ENCODE assay signal across 11 cellular contexts in the genomic region with DNA sequence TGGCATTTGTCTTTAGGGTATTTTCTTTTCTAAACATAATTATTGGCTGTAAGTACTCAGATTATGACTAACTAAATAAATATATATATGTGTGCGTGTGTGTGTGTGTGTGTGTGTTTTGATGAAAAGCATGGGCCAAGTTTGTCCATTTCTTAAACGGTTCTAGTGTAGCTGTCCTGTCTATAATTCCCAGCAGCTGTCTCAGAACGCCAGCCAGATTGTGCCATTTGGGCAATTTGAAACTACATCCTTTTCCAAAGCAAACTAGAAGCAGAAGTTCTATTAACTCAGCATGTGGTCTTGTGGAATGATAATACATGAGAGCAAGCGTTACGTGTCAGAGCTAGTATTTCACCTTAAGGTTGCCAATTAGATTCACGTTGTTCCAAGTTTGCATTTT. TPM values are rescaled to one million over a fixed set of nuclear protein-coding genes. Genes with fewer than 3 reads are reported as not detected.
A peak's percentile ranks its signal among the peaks of the same experiment; 100 is the strongest.
DNase-seq lines count a peak whose midpoint lies in the region; TF ChIP-seq lines count a peak whose summit lies in the region.
"Had no signal": no experiment of that assay in that cellular context is flagged by ENCODE, and none has a peak within 500 bp of the region (broad histone marks: within the 10 kb centered on the region; RNA-seq: fewer than 3 reads in every experiment).

No MANE protein-coding gene starts in this region.

- intact Hi-C loops in posterior cingulate gyrus (cut with DNase I): no loop called here
- intact Hi-C loops in CD4-positive, alpha-beta memory T cell (cut with micrococcal nuclease): no loop called here

- H3K4me3 ChIP-seq in HEK293 (ENCODE audit: low read depth, low read length): no peak overlapping the region
- peak overlapping the region; percentile 87 for H3K4me3 ChIP-seq in SK-N-MC
- peak overlapping the region; percentile 40 for H3K4me3 ChIP-seq in skeletal muscle satellite cell (ENCODE audit: low read length)
- H3K4me3 ChIP-seq in CD4-positive, alpha-beta memory T cell (ENCODE audit: low read length in 2 of 2): no peak overlapping the region

- peaks cover 11% of the 10 kb centered on the region for H3K27me3 ChIP-seq in skeletal muscle satellite cell (ENCODE audit: control insufficient read depth, insufficient read depth, low read length)
- H3K27me3 ChIP-seq in CD4-positive, alpha-beta memory T cell (ENCODE audit: insufficient read depth, low read length): no peaks in the 10 kb centered on the region
- H3K27me3 ChIP-seq: right atrium auricular region had no signal

- H3K27ac ChIP-seq in HEK293 (ENCODE audit: extremely low read depth, low read depth, low read length): peak overlapping the region; percentile 57; the same call in 1 of the 2 replicates
- 0 out of 2 replicates have a peak overlapping the region, but pooled peaks have one; percentile 40 for H3K27ac ChIP-seq in SK-N-MC
- H3K27ac ChIP-seq in CD4-positive, alpha-beta memory T cell (ENCODE audit: low read depth, low read length): no peak overlapping the region

- no peak overlapping the region for H3K27ac Mint-ChIP-seq in CD4-positive, alpha-beta memory T cell
- H3K27ac Mint-ChIP-seq: stimulated activated memory B cell treated with anti-CD40 and anti-IgM and Interleukin-4, amounts not matched to agents 10 μg/mL and 1 μg/mL and 100 μg/mL, for 72 hours had no signal

- H3K9ac ChIP-seq in SK-N-MC (ENCODE audit: insufficient read length): peak overlapping the region; percentile 60
- H3K9ac ChIP-seq in skeletal muscle satellite cell (ENCODE audit: low read depth, low read length): peak overlapping the region; percentile 1

- peak overlapping the region; percentile 90 for H3K4me2 ChIP-seq in skeletal muscle satellite cell (ENCODE audit: low read length)

- H3K4me1 ChIP-seq in HEK293 (ENCODE audit: control insufficient read depth, insufficient read depth, low read length): peaks cover 41% of the 10 kb centered on the region
- peaks cover 19% of the 10 kb centered on the region for H3K4me1 ChIP-seq in skeletal muscle satellite cell (ENCODE audit: control insufficient read depth, insufficient read depth, low read length)
- no peaks in the 10 kb centered on the region for H3K4me1 ChIP-seq in CD4-positive, alpha-beta memory T cell (ENCODE audit: insufficient read depth, low read length)
- H3K4me1 ChIP-seq: right atrium auricular region had no signal

- H3K36me3 ChIP-seq in HEK293 (ENCODE audit: control insufficient read depth in 2 of 2, insufficient read depth in 1 of 2, low read length in 2 of 2) (no peaks in the 10 kb centered on the region), SK-N-MC (ENCODE audit: insufficient read depth, low read length) (no peaks in the 10 kb centered on the region), skeletal muscle satellite cell (ENCODE audit: insufficient read depth, low read length) (no peaks in the 10 kb centered on the region)
- no peaks in the 10 kb centered on the region for H3K36me3 ChIP-seq in CD4-positive, alpha-beta memory T cell (ENCODE audit: insufficient read depth, low read length)
- H3K36me3 ChIP-seq: right atrium auricular region had no signal

- H3K4me3 Mint-ChIP-seq in CD4-positive, alpha-beta memory T cell: no peak overlapping the region
- H3K4me3 Mint-ChIP-seq: stimulated activated memory B cell treated with anti-CD40 and anti-IgM and Interleukin-4, amounts not matched to agents 10 μg/mL and 1 μg/mL and 100 μg/mL, for 72 hours had no signal

- TF ChIP-seq CTCF in HEK293 (tag by site-specific recombination; IDR thresholded peaks at IDR 0.05): no peak

- peaks cover 0 to 8% (median 3%) of the 10 kb centered on the region in 4 donors for H3K4me1 Mint-ChIP-seq in CD4-positive, alpha-beta memory T cell

- CTCF ChIA-PET in HEK293 (lab: Yijun Ruan, JAX): interaction anchor here (1.3 to 1.8 kb wide), 2 partner anchors 10 to 155 kb away, joined by 5 to 7 read pairs; no protein-coding TSS in a partner anchor
- CTCF ChIA-PET in CD4-positive, alpha-beta memory T cell (lab: Charles Lee; ENCODE audit: partially characterized antibody): no interaction called here

- H3K9me3 Mint-ChIP-seq in CD4-positive, alpha-beta memory T cell: peaks cover 0 to 6% (median 0%) of the 10 kb centered on the region in 8 donors
- H3K9me3 Mint-ChIP-seq: stimulated activated memory B cell treated with anti-CD40 and anti-IgM and Interleukin-4, amounts not matched to agents 10 μg/mL and 1 μg/mL and 100 μg/mL, for 72 hours had no signal

- H3K9me3 ChIP-seq in HEK293 (ENCODE audit: control insufficient read depth, insufficient read depth, low read depth, low read length) (no peaks in the 10 kb centered on the region), SK-N-MC (ENCODE audit: low read depth, low read length) (no peaks in the 10 kb centered on the region), skeletal muscle satellite cell (replicated peaks; ENCODE audit: low read length) (no peaks in the 10 kb centered on the region)
- no peaks in the 10 kb centered on the region for H3K9me3 ChIP-seq in CD4-positive, alpha-beta memory T cell (ENCODE audit: control insufficient read depth in 1 of 2, low read length in 2 of 2)
- H3K9me3 ChIP-seq: right atrium auricular region had no signal

- DNase-seq in SK-N-MC (ENCODE audit: low read depth, low spot score): no peak
- DNase-seq in fibroblast of the conjunctiva (ENCODE audit: low read depth): peak; percentile 96
- no peak for DNase-seq in posterior cingulate gyrus
- no peak for DNase-seq in ureter (ENCODE audit: low spot score)
- DNase-seq in CD4-positive, alpha-beta memory T cell: no peak
- DNase-seq in activated CD4-positive, alpha-beta T cell treated with anti-CD3 and anti-CD28 coated beads, Interleukin-2, amount 50 U/mL, for 48 hours: no peak
- DNase-seq: NCI-H526 treated with DMSO at 0.1 percent for 48 hours had no signal

- H3K36me3 Mint-ChIP-seq in CD4-positive, alpha-beta memory T cell: no peaks in the 10 kb centered on the region
- H3K36me3 Mint-ChIP-seq: stimulated activated memory B cell treated with anti-CD40 and anti-IgM and Interleukin-4, amounts not matched to agents 10 μg/mL and 1 μg/mL and 100 μg/mL, for 72 hours had no signal

- POLR2A ChIA-PET in HEK293 (lab: Yijun Ruan, JAX): interaction anchor here (0.9 to 1.4 kb wide), 2 partner anchors 10 to 16 kb away, joined by 4 to 6 read pairs; no protein-coding TSS in a partner anchor
- POLR2A ChIA-PET in CD4-positive, alpha-beta memory T cell (lab: Charles Lee; ENCODE audit: partially characterized antibody): no interaction called here

- H3K27me3 Mint-ChIP-seq in CD4-positive, alpha-beta memory T cell: peaks cover 1 to 12% of the 10 kb centered on the region in 2 donors

TF ChIP-seq in HEK293, 187 proteins besides CTCF, POLR2A, EP300 and RAD21 (continues in another document):
- TF ChIP-seq BCL6B (tag by site-specific recombination; IDR thresholded peaks at IDR 0.05): peak; percentile 26; the same call in 1 of the 2 replicates
- TF ChIP-seq, protein P1, sequence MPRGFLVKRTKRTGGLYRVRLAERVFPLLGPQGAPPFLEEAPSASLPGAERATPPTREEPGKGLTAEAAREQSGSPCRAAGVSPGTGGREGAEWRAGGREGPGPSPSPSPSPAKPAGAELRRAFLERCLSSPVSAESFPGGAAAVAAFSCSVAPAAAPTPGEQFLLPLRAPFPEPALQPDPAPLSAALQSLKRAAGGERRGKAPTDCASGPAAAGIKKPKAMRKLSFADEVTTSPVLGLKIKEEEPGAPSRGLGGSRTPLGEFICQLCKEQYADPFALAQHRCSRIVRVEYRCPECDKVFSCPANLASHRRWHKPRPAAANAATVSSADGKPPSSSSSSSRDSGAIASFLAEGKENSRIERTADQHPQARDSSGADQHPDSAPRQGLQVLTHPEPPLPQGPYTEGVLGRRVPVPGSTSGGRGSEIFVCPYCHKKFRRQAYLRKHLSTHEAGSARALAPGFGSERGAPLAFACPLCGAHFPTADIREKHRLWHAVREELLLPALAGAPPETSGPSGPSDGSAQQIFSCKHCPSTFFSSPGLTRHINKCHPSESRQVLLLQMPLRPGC (tag by site-specific recombination; IDR thresholded peaks at IDR 0.05): peak; percentile 60; the same call in 1 of the 2 replicates
- TF ChIP-seq ZNF335 (tag by site-specific recombination; conservative IDR thresholded peaks at IDR 0.05): peak; percentile 32
- TF ChIP-seq ZNF843 (tag by site-specific recombination; IDR thresholded peaks at IDR 0.05): peak; percentile 80

RNA-seq across cellular contexts. Expression of gene ARHGAP28, which starts 1.7 kb away (rescaled TPM):
- 1.5 and 2.6 TPM in 2 replicates for total RNA-seq in skeletal muscle satellite cell (2012; rRNA removed)
- 16.0 TPM for total RNA-seq in ureter
- not detected for total RNA-seq in CD4-positive, alpha-beta memory T cell
- polyA plus RNA-seq in CD4-positive, alpha-beta memory T cell: not detected

Comparison
In these comparisons a context has a peak if more than half of its experiments do, and no peak if none do; other contexts are left out.
1. H3K4me3 ChIP-seq: peak in SK-N-MC (single experiment) and skeletal muscle satellite cell (single experiment); none in HEK293 (single experiment) and CD4-positive, alpha-beta memory T cell (0 of 2).
2. RNA of gene ARHGAP28, which starts 1.7 kb away (total RNA-seq): 16.0 TPM in ureter (single experiment); not detected in CD4-positive, alpha-beta memory T cell; every median in the first group is over 10 times any median in the second.